12 cellular contexts compared by ENCODE assay signal in genomic region chr11:57640068-57640800, GRCh38. TPM values are rescaled to one million over a fixed set of nuclear protein-coding genes. Genes with fewer than 3 reads are reported as not detected.
DNase-seq lines count a peak whose midpoint lies in the region; ATAC-seq and TF ChIP-seq lines count a peak whose summit lies in the region.
"Had no signal": no experiment of that assay in that cellular context is flagged by ENCODE, and none has a peak within 500 bp of the region (broad histone marks: within the 10 kb centered on the region; RNA-seq: fewer than 3 reads in every experiment).

No MANE protein-coding gene starts in this region.

- POLR2A ChIA-PET in activated naive CD8-positive, alpha-beta T cell treated with anti-CD3 and anti-CD28 coated beads, Interleukin-2, amount 10 ng/mL, durations not matched to agents 7 days and 5 days (lab: Charles Lee) = interaction anchor here (0.8 to 3.5 kb wide), 4 partner anchors 13 to 75 kb away, joined by 3 to 29 read pairs (median 4); partner anchors contain the start of gene UBE2L6
- POLR2A ChIA-PET in activated CD4-positive, alpha-beta T cell treated with anti-CD3 and anti-CD28 coated beads for 36 hours (lab: Charles Lee) = interaction anchor here (0.6 to 0.7 kb wide), 2 partner anchors 20 to 38 kb away, joined by 3 to 5 read pairs; no protein-coding TSS in a partner anchor

- no peaks in the 10 kb centered on the region for H3K9me3 Mint-ChIP-seq in activated naive CD8-positive, alpha-beta T cell treated with anti-CD3 and anti-CD28 coated beads, Interleukin-2, amount 10 ng/mL, durations not matched to agents 7 days and 5 days
- no peaks in the 10 kb centered on the region for H3K9me3 Mint-ChIP-seq in activated CD4-positive, alpha-beta T cell treated with anti-CD3 and anti-CD28 coated beads for 36 hours (ENCODE audit: low read depth)
- H3K9me3 Mint-ChIP-seq: stimulated activated naive CD8-positive, alpha-beta T cell treated with anti-CD3 and anti-CD28 coated beads, Interleukin-15, Interleukin-2, amounts not matched to agents 100 ng/mL and 50 ng/mL, for 24 hours had no signal

- H3K4me1 Mint-ChIP-seq in activated naive CD8-positive, alpha-beta T cell treated with anti-CD3 and anti-CD28 coated beads, Interleukin-2, amount 10 ng/mL, durations not matched to agents 7 days and 5 days = peaks cover 20% of the 10 kb centered on the region
- H3K4me1 Mint-ChIP-seq in activated CD4-positive, alpha-beta T cell treated with anti-CD3 and anti-CD28 coated beads for 36 hours = peaks cover 10% of the 10 kb centered on the region

- peaks cover 15% of the 10 kb centered on the region for H3K27me3 Mint-ChIP-seq in activated naive CD8-positive, alpha-beta T cell treated with anti-CD3 and anti-CD28 coated beads, Interleukin-2, amount 10 ng/mL, durations not matched to agents 7 days and 5 days
- peaks cover 12% of the 10 kb centered on the region for H3K27me3 Mint-ChIP-seq in activated CD4-positive, alpha-beta T cell treated with anti-CD3 and anti-CD28 coated beads for 36 hours

- no peak for TF ChIP-seq CTCF in spleen (IDR thresholded peaks at IDR 0.05 in 8 of 11, conservative IDR thresholded peaks at IDR 0.05 in 3 of 11)
- no peak for TF ChIP-seq CTCF in ascending aorta (IDR thresholded peaks at IDR 0.05)

- peaks cover 0 to 58% (median 20%) of the 10 kb centered on the region in 7 donors for H3K27me3 ChIP-seq in spleen (replicated peaks in 1 of 7)
- H3K27me3 ChIP-seq in ascending aorta = no peaks in the 10 kb centered on the region

- no peaks in the 10 kb centered on the region for H3K9me3 ChIP-seq in iPS-18c (ENCODE audit: control insufficient read depth, insufficient read depth, low read length)
- no peaks in the 10 kb centered on the region for H3K9me3 ChIP-seq in spleen
- no peaks in the 10 kb centered on the region for H3K9me3 ChIP-seq in ascending aorta

- DNase-seq in NCI-H82 (lab: John Stamatoyannopoulos, UW) = peak; percentile 45
- no peak for DNase-seq in NCI-H82 treated with DMSO at 0.1 percent for 48 hours (lab: John Stamatoyannopoulos, UW; ENCODE audit: unreplicated experiment)
- DNase-seq in activated naive CD8-positive, alpha-beta T cell treated with anti-CD3 and anti-CD28 coated beads, Interleukin-2, amount 10 ng/mL, durations not matched to agents 7 days and 5 days = no peak
- no peak for DNase-seq in spleen
- DNase-seq in ascending aorta (ENCODE audit: low spot score in 2 of 2) = no peak
- no peak for DNase-seq in activated CD4-positive, alpha-beta T cell treated with anti-CD3 and anti-CD28 coated beads for 36 hours
- no peak for DNase-seq in NCI-H526 (lab: John Stamatoyannopoulos, UW)
- DNase-seq: activated naive CD4-positive, alpha-beta T cell; NCI-H2081 had no signal

- peaks cover 3% of the 10 kb centered on the region for H3K36me3 Mint-ChIP-seq in activated naive CD8-positive, alpha-beta T cell treated with anti-CD3 and anti-CD28 coated beads, Interleukin-2, amount 10 ng/mL, durations not matched to agents 7 days and 5 days
- H3K36me3 Mint-ChIP-seq in activated CD4-positive, alpha-beta T cell treated with anti-CD3 and anti-CD28 coated beads for 36 hours (ENCODE audit: low read depth) = no peaks in the 10 kb centered on the region

- H3K27ac ChIP-seq in spleen (peak overlapping the region in 5 of 8 donors; percentile 33 to 86 (median 78)), ascending aorta (no peak overlapping the region)
- H3K27ac ChIP-seq: 22Rv1 had no signal

- no peak for TF ChIP-seq POLR2A in spleen (IDR thresholded peaks at IDR 0.05)

- peak overlapping the region; percentile 35 for H3K4me3 Mint-ChIP-seq in activated naive CD8-positive, alpha-beta T cell treated with anti-CD3 and anti-CD28 coated beads, Interleukin-2, amount 10 ng/mL, durations not matched to agents 7 days and 5 days
- no peak overlapping the region for H3K4me3 Mint-ChIP-seq in activated CD4-positive, alpha-beta T cell treated with anti-CD3 and anti-CD28 coated beads for 36 hours

- H3K4me1 ChIP-seq in spleen (peaks cover 10 to 57% (median 41%) of the 10 kb centered on the region in 6 donors), ascending aorta (peaks cover 3 to 36% of the 10 kb centered on the region in 2 donors)

- CTCF ChIA-PET in activated CD4-positive, alpha-beta T cell treated with anti-CD3 and anti-CD28 coated beads for 36 hours (lab: Charles Lee) = interaction anchor here (0.5 to 7.3 kb wide), 27 partner anchors 9 to 799 kb away, joined by 3 to 118 read pairs (median 5); partner anchors contain the start of genes CLP1, SLC43A1, SLC43A3 and UBE2L6

- no peak overlapping the region for H3K27ac Mint-ChIP-seq in activated naive CD8-positive, alpha-beta T cell treated with anti-CD3 and anti-CD28 coated beads, Interleukin-2, amount 10 ng/mL, durations not matched to agents 7 days and 5 days
- no peak overlapping the region for H3K27ac Mint-ChIP-seq in activated CD4-positive, alpha-beta T cell treated with anti-CD3 and anti-CD28 coated beads for 36 hours
- H3K27ac Mint-ChIP-seq: stimulated activated naive CD8-positive, alpha-beta T cell treated with anti-CD3 and anti-CD28 coated beads, Interleukin-15, Interleukin-2, amounts not matched to agents 100 ng/mL and 50 ng/mL, for 24 hours had no signal

- intact Hi-C loops in spleen (cut with DNase I; ENCODE audit: low total_unique reads) = loop anchor here (5.0 to 10.0 kb wide), 3 partner anchors 68 to 295 kb away; no protein-coding TSS in a partner anchor
- intact Hi-C loops in ascending aorta (cut with DNase I) = no loop called here
- intact Hi-C loops in activated CD4-positive, alpha-beta T cell treated with anti-CD3 and anti-CD28 coated beads for 36 hours (cut with DNase I, micrococcal nuclease) = loop anchor here in 1 of 2 experiments (2.0 kb wide), 2 partner anchors 147 to 295 kb away; no protein-coding TSS in a partner anchor

- H3K4me3 ChIP-seq in iPS-18c (ENCODE audit: insufficient read depth, low read depth, low read length) (peak overlapping the region; percentile 66), spleen (peak overlapping the region in 6 of 8 donors; percentile 39 to 73 (median 58)), ascending aorta (peak overlapping the region in 1 of 2 donors; percentile 86)

- 53 to 68% (median 57%) methylated on average over 7 to 9 of the region's 9 CpGs for WGBS in spleen, 5 donors

- ATAC-seq in activated naive CD8-positive, alpha-beta T cell treated with anti-CD3 and anti-CD28 coated beads, Interleukin-2, amount 10 ng/mL, durations not matched to agents 7 days and 5 days (ENCODE audit: low read depth) = no peak
- no peak for ATAC-seq in activated CD4-positive, alpha-beta T cell treated with anti-CD3 and anti-CD28 coated beads for 36 hours

- H3K36me3 ChIP-seq in spleen = no peaks in the 10 kb centered on the region
- no peaks in the 10 kb centered on the region for H3K36me3 ChIP-seq in ascending aorta

RNA-seq across cellular contexts. Expression of gene YPEL4, which starts 9.5 kb away (rescaled TPM):
- total RNA-seq in activated naive CD8-positive, alpha-beta T cell treated with anti-CD3 and anti-CD28 coated beads, Interleukin-2, amount 10 ng/mL, durations not matched to agents 7 days and 5 days = 1 to 10 TPM; 6.9 to 7.1 TPM
- 1 to 10 TPM in 6 of 7 donors, under 1 TPM in 1; 0.63 to 8.3 (median 2.2) TPM for total RNA-seq in spleen
- polyA plus RNA-seq in spleen = 1 to 10 TPM in 1 of 3 donors, under 1 TPM in 2; 0.77 to 2.4 (median 1.00) TPM
- not detected for total RNA-seq in ascending aorta
- under 1 TPM; 0.43 to 0.47 TPM for total RNA-seq in activated CD4-positive, alpha-beta T cell treated with anti-CD3 and anti-CD28 coated beads for 36 hours

RNA-seq across cellular contexts. Expression of gene CLP1, which starts 17.3 kb away (rescaled TPM):
- total RNA-seq in activated naive CD8-positive, alpha-beta T cell treated with anti-CD3 and anti-CD28 coated beads, Interleukin-2, amount 10 ng/mL, durations not matched to agents 7 days and 5 days = 10 to 100 TPM; 17.3 to 18.2 TPM
- total RNA-seq in spleen (10 to 100 TPM; 10.5 to 21.6 (median 14.6) TPM), ascending aorta (1.2 TPM)
- polyA plus RNA-seq in spleen = 10 to 100 TPM in 1 of 3 donors, 1 to 10 TPM in 2; 8.3 to 12.2 (median 8.4) TPM
- 10 to 100 TPM; 11.9 to 15.9 TPM for total RNA-seq in activated CD4-positive, alpha-beta T cell treated with anti-CD3 and anti-CD28 coated beads for 36 hours

RNA-seq across cellular contexts. Expression of gene ZDHHC5, which starts 27.7 kb away (rescaled TPM):
- 10 to 100 TPM; 76.3 to 78.4 TPM for total RNA-seq in activated naive CD8-positive, alpha-beta T cell treated with anti-CD3 and anti-CD28 coated beads, Interleukin-2, amount 10 ng/mL, durations not matched to agents 7 days and 5 days
- total RNA-seq in spleen (10 to 100 TPM; 41.5 to 58.0 (median 51.2) TPM), ascending aorta (26.2 TPM)
- polyA plus RNA-seq in spleen = 10 to 100 TPM; 14.0 to 16.7 (median 14.2) TPM
- total RNA-seq in activated CD4-positive, alpha-beta T cell treated with anti-CD3 and anti-CD28 coated beads for 36 hours = 10 to 100 TPM; 46.2 to 60.0 TPM

RNA-seq across cellular contexts. Expression of gene SERPING1, which starts 42.7 kb away (rescaled TPM):
- total RNA-seq in activated naive CD8-positive, alpha-beta T cell treated with anti-CD3 and anti-CD28 coated beads, Interleukin-2, amount 10 ng/mL, durations not matched to agents 7 days and 5 days = under 1 TPM; 0.45 to 0.61 TPM
- total RNA-seq in spleen (100 to 1,000 TPM; 121 to 364 (median 255) TPM), ascending aorta (607 TPM)
- polyA plus RNA-seq in spleen = 100 to 1,000 TPM; 104 to 187 (median 161) TPM
- under 1 TPM; 0.51 to 0.87 TPM for total RNA-seq in activated CD4-positive, alpha-beta T cell treated with anti-CD3 and anti-CD28 coated beads for 36 hours

Comparison
In these comparisons a context has a peak if more than half of its experiments do, and no peak if none do; other contexts are left out.
1. H3K27ac ChIP-seq: peak in spleen (5 of 8); none in ascending aorta (0 of 2).